In the genomic region with DNA sequence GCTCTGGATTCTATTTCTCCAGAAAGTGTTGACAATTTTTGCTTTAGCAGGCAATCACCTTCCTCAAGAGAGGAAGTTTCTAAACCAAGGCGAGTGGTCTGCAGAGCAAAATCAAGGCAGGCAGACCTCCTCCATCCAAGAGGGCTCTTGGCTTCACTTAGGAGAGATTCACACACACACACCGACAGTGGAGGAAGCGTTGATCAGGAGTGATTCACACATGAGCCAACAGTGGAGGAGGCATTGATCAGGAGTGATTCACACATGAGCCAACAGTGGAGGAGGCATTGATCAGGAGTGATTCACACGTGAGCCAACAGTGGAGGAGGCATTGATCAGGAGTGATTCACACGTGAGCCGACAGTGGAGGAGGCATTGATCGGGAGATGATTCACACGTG, we compare ENCODE assay signal across 8 cellular contexts. TPM values are rescaled to one million over a fixed set of nuclear protein-coding genes. Genes with fewer than 3 reads are reported as not detected.
DNase-seq lines count a peak whose midpoint lies in the region; ATAC-seq, FAIRE-seq and TF ChIP-seq lines count a peak whose summit lies in the region.
"Not testable (repeated sequence)": the region's sequence is repeated elsewhere in the genome, so short reads cannot be mapped to it uniquely, and the experiment has no call there.

No MANE protein-coding gene starts in this region.

- H3K18ac ChIP-seq in IMR-90 (ENCODE audit: low read depth, low read length): peak overlapping the region; percentile 8; the same call in 1 of the 2 replicates

- FAIRE-seq in astrocyte (lab: Jason Lieb, UNC): peak; percentile 63

- peak overlapping the region; percentile 83 for H3K4ac ChIP-seq in IMR-90 (ENCODE audit: low read depth, low read length)

- not testable (repeated sequence) for H3K27me3 ChIP-seq in IMR-90 (ENCODE audit: control insufficient read depth, insufficient read depth, low read length); RWPE2 (ENCODE audit: insufficient read depth, poor library complexity, severe bottlenecking); astrocyte (ENCODE audit: insufficient read depth, low read length)

- not testable (repeated sequence) for H3K9me3 ChIP-seq in IMR-90 (ENCODE audit: control insufficient read depth, insufficient read depth, low read length); astrocyte (ENCODE audit: insufficient read depth, low read depth, low read length)
- H3K9me3 ChIP-seq in RWPE2 (ENCODE audit: severe bottlenecking): peaks cover 15% of the 10 kb centered on the region

- DNase-seq in ELR (ENCODE audit: low read depth): peak; percentile 83
- DNase-seq in IMR-90: peak; percentile 53
- DNase-seq in RWPE2 (ENCODE audit: low spot score); nephron progenitor cell: not testable (repeated sequence)
- peak; percentile 5 for DNase-seq in activated CD8-positive, alpha-beta memory T cell treated with anti-CD3 and anti-CD28 coated beads, Interleukin-2, amount 50 U/mL, for 4 hours
- DNase-seq in astrocyte (ENCODE audit: low read depth): peak; percentile 64
- peak; percentile 87 for DNase-seq in fibroblast of mammary gland (ENCODE audit: low read depth)
- peak; percentile 27 for DNase-seq in stimulated activated CD8-positive, alpha-beta memory T cell treated with anti-CD3 and anti-CD28 coated beads, Interleukin-4, amount 100 ng/mL, for 48 hours

- in situ Hi-C loops in IMR-90 (cut with MboI; ENCODE audit: low sequenced_read_pairs): not testable (repeated sequence)

- H3K79me1 ChIP-seq in IMR-90 (ENCODE audit: low read depth in 1 of 2, low read length in 2 of 2): peaks cover 0 to 34% of the 10 kb centered on the region in 2 experiments; a peak in 2 of 4 replicates

- H4K5ac ChIP-seq in IMR-90 (ENCODE audit: low read depth, low read length): not testable (repeated sequence)

- intact Hi-C loops in IMR-90 (cut with micrococcal nuclease): not testable (repeated sequence)

- H2AK9ac ChIP-seq in IMR-90 (replicated peaks; ENCODE audit: low read depth, low read length, poor library complexity): not testable (repeated sequence)

- H3K56ac ChIP-seq in IMR-90 (ENCODE audit: extremely low read depth, insufficient read depth, low read length): 0 out of 2 replicates have a peak overlapping the region, but pooled peaks have one; percentile 7

- WGBS in IMR-90 (ENCODE audit: extremely low coverage in 2 of 2, insufficient read length in 1 of 2), 2 experiments: no CpG with 5 or more reads among the region's 8 CpGs

- H3K27me3 Mint-ChIP-seq in astrocyte (ENCODE audit: low read depth, unreplicated experiment): not testable (repeated sequence)
- H3K27me3 Mint-ChIP-seq in nephron progenitor cell (ENCODE audit: low read depth, poor library complexity): peaks cover 34% of the 10 kb centered on the region

- peak overlapping the region; percentile 40 for H2BK5ac ChIP-seq in IMR-90 (ENCODE audit: low read depth, low read length, poor library complexity, severe bottlenecking)

- POLR2A ChIA-PET in IMR-90 (lab: Charles Lee; ENCODE audit: unreplicated experiment): not testable (repeated sequence)

- H3K36me3 Mint-ChIP-seq in astrocyte (ENCODE audit: low read depth, unreplicated experiment); nephron progenitor cell (ENCODE audit: low read depth): not testable (repeated sequence)

- H3K4me3 Mint-ChIP-seq in astrocyte (ENCODE audit: unreplicated experiment); nephron progenitor cell: not testable (repeated sequence)

- CTCF ChIA-PET in IMR-90 (lab: Yijun Ruan, JAX): not testable (repeated sequence)

- 0 out of 2 replicates have a peak overlapping the region, but pooled peaks have one; percentile 13 for H4K91ac ChIP-seq in IMR-90 (ENCODE audit: insufficient read depth, low read depth, low read length)

- not testable (repeated sequence) for BruUV-seq in IMR-90 (replicated peaks; lab: Mats Ljungman, UMichigan)

- H3K9me1 ChIP-seq in IMR-90 (ENCODE audit: insufficient read depth, low read length): peaks cover 19% of the 10 kb centered on the region

- dilution Hi-C loops in IMR-90 (cut with HindIII; ENCODE audit: low sequenced_read_pairs, unreplicated experiment): not testable (repeated sequence)

- H2AK5ac ChIP-seq in IMR-90 (ENCODE audit: low read depth, low read length): peak overlapping the region; percentile 98

- peaks cover 22% of the 10 kb centered on the region for H3K4me1 Mint-ChIP-seq in astrocyte (ENCODE audit: low read depth, unreplicated experiment)
- H3K4me1 Mint-ChIP-seq in nephron progenitor cell: peaks cover 15% of the 10 kb centered on the region

- peak overlapping the region; percentile 26 for H3K27ac Mint-ChIP-seq in astrocyte (ENCODE audit: unreplicated experiment)
- H3K27ac Mint-ChIP-seq in nephron progenitor cell: peak overlapping the region; percentile 24

- H4K8ac ChIP-seq in IMR-90 (ENCODE audit: low read depth in 2 of 2, low read length in 2 of 2): peak overlapping the region in 1 of 2 experiments; percentile 50; a peak in 2 of 4 replicates

- peak overlapping the region; percentile 70 for H3K14ac ChIP-seq in IMR-90 (replicated peaks; ENCODE audit: low read depth, low read length)

- peak overlapping the region; percentile 75 for H2BK20ac ChIP-seq in IMR-90 (ENCODE audit: low read depth, low read length)

- H2AFZ ChIP-seq in IMR-90 (replicated peaks; ENCODE audit: low read length, poor library complexity): peak overlapping the region; percentile 33
- not testable (repeated sequence) for H2AFZ ChIP-seq in astrocyte (ENCODE audit: low read depth, low read length)

- not testable (repeated sequence) for H3K4me3 ChIP-seq in IMR-90 (ENCODE audit: insufficient read depth, low read depth, low read length); RWPE2 (ENCODE audit: severe bottlenecking); astrocyte (ENCODE audit: insufficient read depth, low read depth, low read length); fibroblast of mammary gland (ENCODE audit: control insufficient read depth, low read depth, low read length)

- H4K20me1 ChIP-seq in IMR-90 (ENCODE audit: insufficient read depth, low read length); astrocyte (ENCODE audit: insufficient read depth, low read length): not testable (repeated sequence)

- peak overlapping the region; percentile 92; the same call in 2 of the 3 replicates for H2BK15ac ChIP-seq in IMR-90 (ENCODE audit: low read depth, low read length)

- TF ChIP-seq POLR2A in IMR-90 (IDR thresholded peaks at IDR 0.05; ENCODE audit: low read depth, low read length): not testable (repeated sequence)

- H3K27ac ChIP-seq in IMR-90 (ENCODE audit: insufficient read depth, low read length); astrocyte (ENCODE audit: low read depth, low read length): not testable (repeated sequence)
- peak overlapping the region; percentile 97 for H3K27ac ChIP-seq in RWPE2 (ENCODE audit: poor library complexity, severe bottlenecking)

- not testable (repeated sequence) for ATAC-seq in IMR-90 (ENCODE audit: low read depth)
- ATAC-seq in RWPE2 (ENCODE audit: low read depth): peak; percentile 60; the same call in 2 of the 3 replicates

- not testable (repeated sequence) for H3K4me2 ChIP-seq in IMR-90 (ENCODE audit: low read depth, low read length); astrocyte (ENCODE audit: low read length)

- H3K79me2 ChIP-seq in astrocyte (ENCODE audit: insufficient read depth, low read length): not testable (repeated sequence)

- not testable (repeated sequence) for H3K9me3 Mint-ChIP-seq in astrocyte (ENCODE audit: unreplicated experiment); nephron progenitor cell

- not testable (repeated sequence) for TF ChIP-seq CTCF in IMR-90 (conservative IDR thresholded peaks at IDR 0.05; ENCODE audit: low read depth, low read length); RWPE2 (IDR thresholded peaks at IDR 0.05; ENCODE audit: poor library complexity, severe bottlenecking); astrocyte (IDR thresholded peaks at IDR 0.05; ENCODE audit: insufficient read depth, low read depth, low read length); fibroblast of mammary gland (conservative IDR thresholded peaks at IDR 0.05; ENCODE audit: control insufficient read depth, insufficient read depth, low read depth, low read length); nephron progenitor cell (IDR thresholded peaks at IDR 0.05)

- H3K23ac ChIP-seq in IMR-90 (ENCODE audit: low read depth, low read length): peak overlapping the region; percentile 45; the same call in 1 of the 2 replicates

- TF ChIP-seq RAD21 in IMR-90 (IDR thresholded peaks at IDR 0.05; ENCODE audit: low read length): not testable (repeated sequence)

- not testable (repeated sequence) for H3K4me1 ChIP-seq in IMR-90 (ENCODE audit: control insufficient read depth, insufficient read depth, low read length)
- peaks cover 12% of the 10 kb centered on the region for H3K4me1 ChIP-seq in RWPE2 (ENCODE audit: insufficient read depth, poor library complexity, severe bottlenecking)
- H3K4me1 ChIP-seq in astrocyte (ENCODE audit: insufficient read depth, low read length): peaks cover 14% of the 10 kb centered on the region

- H3K36me3 ChIP-seq in IMR-90 (ENCODE audit: control insufficient read depth, insufficient read depth, low read length); RWPE2 (ENCODE audit: low read depth); astrocyte (ENCODE audit: insufficient read depth, low read length): not testable (repeated sequence)

- peak overlapping the region; percentile 88 for H2BK120ac ChIP-seq in IMR-90 (ENCODE audit: low read depth, low read length)

- H3K9ac ChIP-seq in IMR-90 (ENCODE audit: low read depth, low read length); astrocyte (ENCODE audit: low read length): not testable (repeated sequence)

TF ChIP-seq in IMR-90, 13 proteins besides CTCF, POLR2A, EP300 and RAD21:
- TF ChIP-seq BHLHE40 (IDR thresholded peaks at IDR 0.05; ENCODE audit: low read depth, low read length) (peak; percentile 37; the same call in 1 of the 2 replicates), FOS (IDR thresholded peaks at IDR 0.05; ENCODE audit: low read depth, low read length) (peak; percentile 15; the same call in 1 of the 2 replicates), CEBPB (IDR thresholded peaks at IDR 0.05; ENCODE audit: low read depth, low read length) (0 out of 2 replicates have a peak, but pooled peaks have one; percentile 8)

RNA-seq across cellular contexts. Expression of a gene that starts 49.5 kb away (rescaled TPM):
- total RNA-seq in IMR-90 (2012; rRNA removed): 212 and 220 TPM in 2 replicates
- polyA plus RNA-seq in IMR-90 (2012; rRNA removed): 795 and 823 TPM in 2 replicates
- 1,010 and 1,498 TPM in 2 replicates for polyA plus RNA-seq in IMR-90 (2012; cell fraction: cytosol; rRNA removed)
- polyA plus RNA-seq in IMR-90 (2012; cell fraction: nucleus; rRNA removed; ENCODE audit: low replicate concordance): 1,145 and 2,216 TPM in 2 replicates
- 252 and 287 TPM in 2 replicates for total RNA-seq in astrocyte
